In the genomic region with DNA sequence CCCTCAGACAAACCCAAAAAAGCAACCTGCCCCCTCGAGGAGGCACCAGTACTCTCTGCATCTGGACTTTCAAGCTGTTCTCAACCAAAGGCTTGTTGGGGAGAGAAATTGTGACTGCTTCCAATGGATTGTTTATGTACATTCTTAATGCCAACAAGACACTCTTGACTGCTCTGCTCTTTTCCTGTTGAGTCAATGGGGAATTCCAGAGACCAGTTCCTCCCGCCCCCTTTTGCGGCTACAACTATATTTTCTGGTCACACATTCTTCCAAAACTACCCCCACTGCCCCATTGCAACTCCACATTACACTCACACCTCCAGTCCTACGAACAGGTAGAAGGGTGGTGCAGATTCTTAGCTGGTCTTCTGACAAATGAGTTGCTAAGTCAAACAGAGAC, we compare ENCODE assay signal across 1 cellular context.
TF ChIP-seq lines count a peak whose summit lies in the region.

No MANE protein-coding gene starts in this region.

TF ChIP-seq in GM12878, 131 proteins besides CTCF, POLR2A, EP300 and RAD21 (continued from another document):
- TF ChIP-seq, protein P1, sequence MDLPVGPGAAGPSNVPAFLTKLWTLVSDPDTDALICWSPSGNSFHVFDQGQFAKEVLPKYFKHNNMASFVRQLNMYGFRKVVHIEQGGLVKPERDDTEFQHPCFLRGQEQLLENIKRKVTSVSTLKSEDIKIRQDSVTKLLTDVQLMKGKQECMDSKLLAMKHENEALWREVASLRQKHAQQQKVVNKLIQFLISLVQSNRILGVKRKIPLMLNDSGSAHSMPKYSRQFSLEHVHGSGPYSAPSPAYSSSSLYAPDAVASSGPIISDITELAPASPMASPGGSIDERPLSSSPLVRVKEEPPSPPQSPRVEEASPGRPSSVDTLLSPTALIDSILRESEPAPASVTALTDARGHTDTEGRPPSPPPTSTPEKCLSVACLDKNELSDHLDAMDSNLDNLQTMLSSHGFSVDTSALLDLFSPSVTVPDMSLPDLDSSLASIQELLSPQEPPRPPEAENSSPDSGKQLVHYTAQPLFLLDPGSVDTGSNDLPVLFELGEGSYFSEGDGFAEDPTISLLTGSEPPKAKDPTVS (IDR thresholded peaks at IDR 0.05; ENCODE audit: low read depth, low read length): no peak
- TF ChIP-seq YBX1 (IDR thresholded peaks at IDR 0.05) (no peak), NFXL1 (IDR thresholded peaks at IDR 0.05; ENCODE audit: borderline replicate concordance) (no peak), RELB (IDR thresholded peaks at IDR 0.05; ENCODE audit: low read depth) (peak; percentile 73), IKZF2 (IDR thresholded peaks at IDR 0.05) (peak; percentile 64 to 69; a peak in 3 of 4 replicates), SIX5 (IDR thresholded peaks at IDR 0.05; ENCODE audit: low read depth, low read length, severe bottlenecking) (no peak), POLR2AphosphoS2 (IDR thresholded peaks at IDR 0.05; ENCODE audit: low read depth, low read length) (no peak), CHD2 (IDR thresholded peaks at IDR 0.05; ENCODE audit: borderline replicate concordance, low read depth, low read length) (no peak), JUNB (IDR thresholded peaks at IDR 0.05) (0 out of 2 replicates have a peak, but pooled peaks have one; percentile 6), EZH2 (IDR thresholded peaks at IDR 0.05; ENCODE audit: borderline replicate concordance, control insufficient read depth, low read depth, low read length) (no peak), MYC (IDR thresholded peaks at IDR 0.05; ENCODE audit: insufficient read depth, insufficient read length, insufficient replicate concordance, low read length, severe bottlenecking) (no peak), CREB1 (IDR thresholded peaks at IDR 0.05; ENCODE audit: low read depth) (no peak), GABPA (IDR thresholded peaks at IDR 0.05; ENCODE audit: low read depth) (no peak), FOXM1 (IDR thresholded peaks at IDR 0.05; ENCODE audit: low read depth, low read length) (no peak), NBN (IDR thresholded peaks at IDR 0.05) (peak; percentile 54; the same call in 1 of the 2 replicates), USF1 (IDR thresholded peaks at IDR 0.05; ENCODE audit: borderline replicate concordance, extremely low read length, insufficient read depth, low read depth, low read length) (no peak), BCL11A (IDR thresholded peaks at IDR 0.05; ENCODE audit: low read depth, low read length) (no peak), RCOR1 (conservative IDR thresholded peaks at IDR 0.05; ENCODE audit: low read depth, low read length) (no peak), FOS (IDR thresholded peaks at IDR 0.05; ENCODE audit: borderline replicate concordance, extremely low read depth, insufficient read length) (no peak), RUNX3 (IDR thresholded peaks at IDR 0.05; ENCODE audit: low read length) (peak; percentile 80), WRNIP1 (IDR thresholded peaks at IDR 0.05; ENCODE audit: borderline replicate concordance, low read depth, low read length) (no peak), HDGF (IDR thresholded peaks at IDR 0.05) (no peak)
- TF ChIP-seq, protein P2, sequence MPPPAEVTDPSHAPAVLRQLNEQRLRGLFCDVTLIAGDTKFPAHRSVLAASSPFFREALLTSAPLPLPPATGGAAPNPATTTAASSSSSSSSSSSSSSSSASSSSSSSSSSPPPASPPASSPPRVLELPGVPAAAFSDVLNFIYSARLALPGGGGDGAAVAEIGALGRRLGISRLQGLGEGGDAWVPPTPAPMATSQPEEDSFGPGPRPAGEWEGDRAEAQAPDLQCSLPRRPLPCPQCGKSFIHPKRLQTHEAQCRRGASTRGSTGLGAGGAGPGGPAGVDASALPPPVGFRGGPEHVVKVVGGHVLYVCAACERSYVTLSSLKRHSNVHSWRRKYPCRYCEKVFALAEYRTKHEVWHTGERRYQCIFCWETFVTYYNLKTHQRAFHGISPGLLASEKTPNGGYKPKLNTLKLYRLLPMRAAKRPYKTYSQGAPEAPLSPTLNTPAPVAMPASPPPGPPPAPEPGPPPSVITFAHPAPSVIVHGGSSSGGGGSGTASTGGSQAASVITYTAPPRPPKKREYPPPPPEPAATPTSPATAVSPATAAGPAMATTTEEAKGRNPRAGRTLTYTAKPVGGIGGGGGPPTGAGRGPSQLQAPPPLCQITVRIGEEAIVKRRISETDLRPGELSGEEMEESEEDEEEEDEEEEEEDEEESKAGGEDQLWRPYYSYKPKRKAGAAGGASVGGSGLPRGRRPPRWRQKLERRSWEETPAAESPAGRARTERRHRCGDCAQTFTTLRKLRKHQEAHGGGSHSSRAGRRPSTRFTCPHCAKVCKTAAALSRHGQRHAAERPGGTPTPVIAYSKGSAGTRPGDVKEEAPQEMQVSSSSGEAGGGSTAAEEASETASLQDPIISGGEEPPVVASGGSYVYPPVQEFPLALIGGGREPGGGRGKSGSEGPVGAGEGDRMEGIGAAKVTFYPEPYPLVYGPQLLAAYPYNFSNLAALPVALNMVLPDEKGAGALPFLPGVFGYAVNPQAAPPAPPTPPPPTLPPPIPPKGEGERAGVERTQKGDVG (CRISPR knock-in tag; IDR thresholded peaks at IDR 0.05): no peak
- TF ChIP-seq, protein P3, sequence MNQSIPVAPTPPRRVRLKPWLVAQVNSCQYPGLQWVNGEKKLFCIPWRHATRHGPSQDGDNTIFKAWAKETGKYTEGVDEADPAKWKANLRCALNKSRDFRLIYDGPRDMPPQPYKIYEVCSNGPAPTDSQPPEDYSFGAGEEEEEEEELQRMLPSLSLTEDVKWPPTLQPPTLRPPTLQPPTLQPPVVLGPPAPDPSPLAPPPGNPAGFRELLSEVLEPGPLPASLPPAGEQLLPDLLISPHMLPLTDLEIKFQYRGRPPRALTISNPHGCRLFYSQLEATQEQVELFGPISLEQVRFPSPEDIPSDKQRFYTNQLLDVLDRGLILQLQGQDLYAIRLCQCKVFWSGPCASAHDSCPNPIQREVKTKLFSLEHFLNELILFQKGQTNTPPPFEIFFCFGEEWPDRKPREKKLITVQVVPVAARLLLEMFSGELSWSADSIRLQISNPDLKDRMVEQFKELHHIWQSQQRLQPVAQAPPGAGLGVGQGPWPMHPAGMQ (IDR thresholded peaks at IDR 0.05; ENCODE audit: borderline replicate concordance): no peak
TF ChIP-seq in GM12878: peak in this region for 14.
